9 cellular contexts compared by ENCODE assay signal in the genomic region with DNA sequence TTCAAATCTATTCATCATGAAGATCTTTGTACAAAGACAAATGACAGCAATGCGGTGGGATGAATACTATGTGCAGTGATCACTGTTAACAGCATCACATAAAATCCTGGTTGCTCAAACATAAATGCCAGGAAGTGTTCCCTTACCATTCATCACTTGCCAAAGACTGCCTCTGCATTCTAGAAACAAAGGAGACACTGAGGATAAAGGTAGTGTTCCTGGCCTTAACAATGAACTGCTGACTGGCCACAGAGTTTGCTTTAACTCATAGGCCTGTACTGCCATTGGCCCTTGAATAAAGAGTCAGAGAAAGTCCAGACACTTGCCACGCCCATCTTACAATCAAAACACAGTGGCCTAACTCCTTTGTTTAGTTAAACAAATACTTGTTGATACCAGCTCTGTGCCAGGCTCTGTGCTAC. TPM values are rescaled to one million over a fixed set of nuclear protein-coding genes. Genes with fewer than 3 reads are reported as not detected.
DNase-seq lines count a peak whose midpoint lies in the region; ATAC-seq, FAIRE-seq and TF ChIP-seq lines count a peak whose summit lies in the region.
"Had no signal": no experiment of that assay in that cellular context is flagged by ENCODE, and none has a peak within 500 bp of the region (broad histone marks: within the 10 kb centered on the region; RNA-seq: fewer than 3 reads in every experiment).

No MANE protein-coding gene starts in this region.

- WGBS in prostate gland, result 31% methylated on average over 2 of the region's 2 CpGs

- DNase-seq in NCI-H2196 (lab: John Stamatoyannopoulos, UW; ENCODE audit: unreplicated experiment) (peak; percentile 52), prostate gland (ENCODE audit: low spot score) (peak; percentile 70), NCI-H524 (lab: John Stamatoyannopoulos, UW) (no peak), NCI-H1694 treated with DMSO at 0.1 percent for 48 hours (lab: John Stamatoyannopoulos, UW) (no peak)
- DNase-seq: caudate nucleus had no signal

- TF ChIP-seq POLR2A in prostate gland (IDR thresholded peaks at IDR 0.05), result no peak

- ATAC-seq in HG02623 (IDR thresholded peaks at IDR 0.05; ENCODE audit: unreplicated experiment) (no peak), GM18519 (IDR thresholded peaks at IDR 0.05; ENCODE audit: low FRiP score, unreplicated experiment) (no peak)

- H3K27ac ChIP-seq in prostate gland, result peak overlapping the region; percentile 41

- peaks cover 18% of the 10 kb centered on the region for H3K4me1 ChIP-seq in prostate gland (replicated peaks)

- FAIRE-seq in G401.6 (lab: Jason Lieb, UNC) (peak; percentile 99), endometrium (lab: Jason Lieb, UNC) (peak; percentile 31)

- H3K36me3 ChIP-seq in prostate gland, result no peaks in the 10 kb centered on the region

- no peaks in the 10 kb centered on the region for H3K27me3 ChIP-seq in prostate gland (replicated peaks; ENCODE audit: insufficient read depth)

- H3K4me3 ChIP-seq in prostate gland, result no peak overlapping the region

- no peak for TF ChIP-seq CTCF in prostate gland (IDR thresholded peaks at IDR 0.05)

- H3K9me3 ChIP-seq in prostate gland, result no peaks in the 10 kb centered on the region

- intact Hi-C loops in prostate gland (cut with DNase I), result no loop called here

RNA-seq across cellular contexts. Expression of gene C2CD3, which starts 29.5 kb away (rescaled TPM):
- 10 to 100 TPM; 38.7 to 49.6 TPM for total RNA-seq in prostate gland

RNA-seq across cellular contexts. Expression of gene PPME1, which starts 29.8 kb away (rescaled TPM):
- 10 to 100 TPM; 41.1 to 45.7 TPM for total RNA-seq in prostate gland

Comparison
In these comparisons a context has a peak if more than half of its experiments do, and no peak if none do; other contexts are left out.
1. DNase-seq: peak in NCI-H2196 (single experiment) and prostate gland (single experiment); none in NCI-H524 (0 of 2) and NCI-H1694 treated with DMSO at 0.1 percent for 48 hours (single experiment).